Comparison of ENCODE assay signal across 16 cellular contexts in genomic region chr7:135098391-135098790, GRCh38. TPM values are rescaled to one million over a fixed set of nuclear protein-coding genes. Genes with fewer than 3 reads are reported as not detected.
"Had no signal": no experiment of that assay in that cellular context is flagged by ENCODE, and none has a peak within 500 bp of the region (broad histone marks: within the 10 kb centered on the region; RNA-seq: fewer than 3 reads in every experiment).

No MANE protein-coding gene starts in this region.

- DNase-seq: activated CD4-positive, alpha-beta T cell treated with anti-CD3 and anti-CD28 coated beads, Interleukin-2, amount 50 U/mL, for 1 hour; activated CD8-positive, alpha-beta memory T cell treated with anti-CD3 and anti-CD28 coated beads for 24 hours; activated gamma-delta T cell treated with Interleukin-2 at 50 U/mL for 16 hours; activated naive CD8-positive, alpha-beta T cell treated with anti-CD3 and anti-CD28 coated beads for 36 hours; anterior cingulate cortex; effector CD4-positive, alpha-beta T cell; esophagus squamous epithelium; kidney glomerular epithelial cell; midbrain; naive B cell; psoas muscle; sigmoid colon; stimulated activated CD4-positive, alpha-beta T cell treated with anti-CD3 and anti-CD28 coated beads, Interleukin-2, amount 100 ng/mL, for 24 hours; stomach had no signal

- ATAC-seq: activated CD4-positive, CD25-positive, alpha-beta regulatory T cell treated with anti-CD3 and anti-CD28 coated beads, Interleukin-2, amount 50 U/mL, for 24 hours; psoas muscle had no signal

RNA-seq across cellular contexts. Expression of gene TMEM140, which starts 49.5 kb away (rescaled TPM):
- total RNA-seq: osteocyte had no signal
